In genomic region chr17:39099686-39100293, GRCh38 we compare ENCODE assay signal across 12 cellular contexts. TPM values are rescaled to one million over a fixed set of nuclear protein-coding genes. Genes with fewer than 3 reads are reported as not detected.
DNase-seq lines count a peak whose midpoint lies in the region; ATAC-seq, FAIRE-seq and TF ChIP-seq lines count a peak whose summit lies in the region.
"Had no signal": no experiment of that assay in that cellular context is flagged by ENCODE, and none has a peak within 500 bp of the region (broad histone marks: within the 10 kb centered on the region; RNA-seq: fewer than 3 reads in every experiment).

No MANE protein-coding gene starts in this region.

- 23 to 24% methylated on average over 10 of the region's 10 CpGs for WGBS in heart right ventricle, 2 donors

- peaks cover 34% of the 10 kb centered on the region for H3K4me1 Mint-ChIP-seq in astrocyte (ENCODE audit: low read depth, unreplicated experiment)

- H3K79me2 ChIP-seq in astrocyte (ENCODE audit: insufficient read depth, low read length): no peaks in the 10 kb centered on the region

- H3K9me3 Mint-ChIP-seq in astrocyte (ENCODE audit: unreplicated experiment): no peaks in the 10 kb centered on the region
- H3K9me3 Mint-ChIP-seq: activated T-helper 17 cell treated with anti-CD3 and anti-CD28 coated beads, Interleukin-2, amount 50 U/mL, for 72 hours had no signal

- ATAC-seq in heart right ventricle (peak; percentile 48 to 76 (median 64)), left lung (no peak), GM19452 (IDR thresholded peaks at IDR 0.05; ENCODE audit: unreplicated experiment) (no peak)
- ATAC-seq: activated T-helper 17 cell treated with anti-CD3 and anti-CD28 coated beads, Interleukin-2, amount 50 U/mL, for 72 hours had no signal

- H3K27ac ChIP-seq in astrocyte (ENCODE audit: low read depth, low read length) (no peak overlapping the region), heart right ventricle (peak overlapping the region in 9 of 10 donors; percentile 29 to 85 (median 69)), left lung (peak overlapping the region in 1 of 2 donors; percentile 29)

- H3K4me1 ChIP-seq in astrocyte (ENCODE audit: insufficient read depth, low read length) (peaks cover 11% of the 10 kb centered on the region), heart right ventricle (peaks cover 7 to 66% (median 53%) of the 10 kb centered on the region in 9 donors), left lung (peaks cover 13 to 32% of the 10 kb centered on the region in 2 donors)

- H3K9me3 ChIP-seq in astrocyte (ENCODE audit: insufficient read depth, low read depth, low read length) (no peaks in the 10 kb centered on the region), heart right ventricle (peaks cover 0 to 6% (median 0%) of the 10 kb centered on the region in 11 donors), left lung (no peaks in the 10 kb centered on the region)

- DNase-seq in Daoy (ENCODE audit: low read depth): peak; percentile 9
- DNase-seq in astrocyte (ENCODE audit: low read depth): peak; percentile 62
- DNase-seq in heart right ventricle: peak; percentile 37 to 90
- peak; percentile 23 for DNase-seq in skeletal muscle cell (ENCODE audit: low read depth)
- DNase-seq in left lung: no peak
- no peak for DNase-seq in AG08396 (ENCODE audit: low spot score)
- no peak for DNase-seq in stimulated activated CD4-positive, alpha-beta T cell treated with anti-CD3 and anti-CD28 coated beads, Interleukin-4, amount 100 ng/mL, for 4 hours
- DNase-seq: DND-41; effector CD8-positive, alpha-beta T cell; NCI-H1092 had no signal

- no peak overlapping the region for H3K4me2 ChIP-seq in astrocyte (ENCODE audit: low read length)

- H3K27ac Mint-ChIP-seq in astrocyte (ENCODE audit: unreplicated experiment): no peak overlapping the region
- H3K27ac Mint-ChIP-seq: activated T-helper 17 cell treated with anti-CD3 and anti-CD28 coated beads, Interleukin-2, amount 50 U/mL, for 72 hours had no signal

- FAIRE-seq in astrocyte (lab: Jason Lieb, UNC): no peak

- intact Hi-C loops in heart right ventricle (cut with DNase I) (loop anchor here in 3 of 10 donors (5.0 to 10.0 kb wide), 3 partner anchors 43 to 53 kb away; partner anchors contain the start of gene PLXDC1 (in 1 of the 3)), left lung (cut with DNase I) (no loop called here)

- no peak overlapping the region for H3K4me3 ChIP-seq in astrocyte (ENCODE audit: insufficient read depth, low read depth, low read length)
- H3K4me3 ChIP-seq in heart right ventricle: no peak overlapping the region
- no peak overlapping the region for H3K4me3 ChIP-seq in skeletal muscle cell (ENCODE audit: low read depth, low read length)
- H3K4me3 ChIP-seq in left lung: no peak overlapping the region

- no peak overlapping the region for H2AFZ ChIP-seq in astrocyte (ENCODE audit: low read depth, low read length)

- H4K20me1 ChIP-seq in astrocyte (ENCODE audit: insufficient read depth, low read length): no peaks in the 10 kb centered on the region

- no peak overlapping the region for H3K4me3 Mint-ChIP-seq in astrocyte (ENCODE audit: unreplicated experiment)
- H3K4me3 Mint-ChIP-seq: activated T-helper 17 cell treated with anti-CD3 and anti-CD28 coated beads, Interleukin-2, amount 50 U/mL, for 72 hours had no signal

- H3K36me3 ChIP-seq in astrocyte (ENCODE audit: insufficient read depth, low read length): no peaks in the 10 kb centered on the region
- H3K36me3 ChIP-seq in heart right ventricle: no peaks in the 10 kb centered on the region
- H3K36me3 ChIP-seq in left lung: no peaks in the 10 kb centered on the region

- peaks cover 25% of the 10 kb centered on the region for H3K27me3 Mint-ChIP-seq in astrocyte (ENCODE audit: low read depth, unreplicated experiment)
- H3K27me3 Mint-ChIP-seq: activated T-helper 17 cell treated with anti-CD3 and anti-CD28 coated beads, Interleukin-2, amount 50 U/mL, for 72 hours had no signal

- TF ChIP-seq CTCF in astrocyte (IDR thresholded peaks at IDR 0.05; ENCODE audit: insufficient read depth, low read depth, low read length): no peak
- no peak for TF ChIP-seq CTCF in heart right ventricle (IDR thresholded peaks at IDR 0.05)
- no peak for TF ChIP-seq CTCF in left lung (IDR thresholded peaks at IDR 0.05)

- peaks cover 6% of the 10 kb centered on the region for H3K36me3 Mint-ChIP-seq in astrocyte (ENCODE audit: low read depth, unreplicated experiment)

- H3K27me3 ChIP-seq in astrocyte (ENCODE audit: insufficient read depth, low read length): peaks cover 17% of the 10 kb centered on the region
- no peaks in the 10 kb centered on the region for H3K27me3 ChIP-seq in heart right ventricle
- H3K27me3 ChIP-seq in left lung: peaks cover 0 to 33% of the 10 kb centered on the region in 2 donors

- no peak overlapping the region for H3K9ac ChIP-seq in astrocyte (ENCODE audit: low read length)

RNA-seq across cellular contexts. Expression of gene PLXDC1, which starts 51.6 kb away (rescaled TPM):
- 0.11 TPM in 1 of 2 replicates, not detected in the other for total RNA-seq in Daoy (2014; rRNA removed; shearing (Covaris generic))
- 8.9 and 13.8 TPM in 2 replicates for total RNA-seq in astrocyte
- 10 to 100 TPM in 7 of 10 donors, 1 to 10 TPM in 3; 9.1 to 21.3 (median 11.2) TPM for total RNA-seq in heart right ventricle
- polyA plus RNA-seq in heart right ventricle: 10 to 100 TPM in 1 of 2 donors, 1 to 10 TPM in 1; 7.3 to 20.0 TPM
- 10 to 100 TPM in 1 of 2 donors, 1 to 10 TPM in 1; 4.1 to 11.9 TPM for total RNA-seq in left lung

Comparison
In these comparisons a context has a peak if more than half of its experiments do, and no peak if none do; other contexts are left out.
1. DNase-seq: peak in Daoy (single experiment), astrocyte (single experiment), heart right ventricle (2 of 2) and skeletal muscle cell (single experiment); none in left lung (0 of 2), AG08396 (single experiment) and stimulated activated CD4-positive, alpha-beta T cell treated with anti-CD3 and anti-CD28 coated beads, Interleukin-4, amount 100 ng/mL, for 4 hours (0 of 2).
2. ATAC-seq: peak in heart right ventricle (8 of 8); none in left lung (single experiment) and GM19452 (single experiment).